Comparison of ENCODE assay signal across 10 cellular contexts in genomic region chr16:29662729-29663019, GRCh38. TPM values are rescaled to one million over a fixed set of nuclear protein-coding genes. Genes with fewer than 3 reads are reported as not detected.
A peak's percentile ranks its signal among the peaks of the same experiment; 100 is the strongest.
DNase-seq lines count a peak whose midpoint lies in the region; ATAC-seq and TF ChIP-seq lines count a peak whose summit lies in the region.
"Had no signal": no experiment of that assay in that cellular context is flagged by ENCODE, and none has a peak within 500 bp of the region (broad histone marks: within the 10 kb centered on the region; RNA-seq: fewer than 3 reads in every experiment).

No MANE protein-coding gene starts in this region.

- no peaks in the 10 kb centered on the region for H3K9me3 ChIP-seq in CD8-positive, alpha-beta memory T cell (ENCODE audit: low read length)
- no peaks in the 10 kb centered on the region for H3K9me3 ChIP-seq in Caco-2
- no peaks in the 10 kb centered on the region for H3K9me3 ChIP-seq in PC-9 (ENCODE audit: insufficient read depth, low read depth)

- H4K20me1 ChIP-seq in PC-9 (ENCODE audit: insufficient read depth), result no peaks in the 10 kb centered on the region

- H3K27ac Mint-ChIP-seq in CD8-positive, alpha-beta memory T cell, result peak overlapping the region; percentile 91 to 99 (median 98)
- peak overlapping the region in 5 of 6 donors; percentile 19 to 96 (median 54) for H3K27ac Mint-ChIP-seq in naive B cell
- H3K27ac Mint-ChIP-seq in Caco-2 (ENCODE audit: unreplicated experiment), result no peak overlapping the region

- intact Hi-C loops in Caco-2 (cut with micrococcal nuclease; ENCODE audit: unreplicated experiment), result no loop called here
- intact Hi-C loops in PC-9 (cut with micrococcal nuclease; ENCODE audit: unreplicated experiment), result no loop called here

- no peaks in the 10 kb centered on the region for H3K36me3 ChIP-seq in CD8-positive, alpha-beta memory T cell (ENCODE audit: insufficient read depth, low read length)
- H3K36me3 ChIP-seq in Caco-2 (ENCODE audit: control insufficient read depth, insufficient read depth, low read length) (no peaks in the 10 kb centered on the region), PC-9 (ENCODE audit: low read depth) (no peaks in the 10 kb centered on the region)

- peaks cover 10 to 43% (median 18%) of the 10 kb centered on the region in 3 donors for H3K36me3 Mint-ChIP-seq in CD8-positive, alpha-beta memory T cell
- H3K36me3 Mint-ChIP-seq in naive B cell (no peaks in the 10 kb centered on the region), Caco-2 (ENCODE audit: insufficient read depth, unreplicated experiment) (no peaks in the 10 kb centered on the region)

- H3K4me3 Mint-ChIP-seq in CD8-positive, alpha-beta memory T cell, result peak overlapping the region; percentile 98 to 100 (median 99)
- peak overlapping the region; percentile 4 to 85 (median 76) for H3K4me3 Mint-ChIP-seq in naive B cell
- H3K4me3 Mint-ChIP-seq in Caco-2 (ENCODE audit: unreplicated experiment), result no peak overlapping the region

- H3K4me3 ChIP-seq in CD8-positive, alpha-beta memory T cell (ENCODE audit: low read length), result peak overlapping the region; percentile 83
- H3K4me3 ChIP-seq in Caco-2 (ENCODE audit: low read depth, low read length) (no peak overlapping the region), PC-9 (no peak overlapping the region)

- BruUV-seq in Caco-2 (replicated peaks; lab: Mats Ljungman, UMichigan), result no TSS peak
- BruUV-seq in PC-9 (replicated peaks; lab: Mats Ljungman, UMichigan), result no TSS peak

- CTCF ChIA-PET in CD8-positive, alpha-beta memory T cell (lab: Charles Lee), result interaction anchor here (0.6 to 1.3 kb wide), 3 partner anchors 51 to 664 kb away, joined by 3 read pairs; no protein-coding TSS in a partner anchor
- CTCF ChIA-PET in Caco-2 (lab: Charles Lee) (no interaction called here), PC-9 (lab: Charles Lee) (no interaction called here)

- no peak overlapping the region for H3K4me2 ChIP-seq in PC-9

- H3K4me1 Mint-ChIP-seq in CD8-positive, alpha-beta memory T cell, result peaks cover 55 to 64% (median 59%) of the 10 kb centered on the region in 3 donors
- H3K4me1 Mint-ChIP-seq in naive B cell (peaks cover 45 to 60% (median 58%) of the 10 kb centered on the region in 3 donors), Caco-2 (ENCODE audit: low read depth, unreplicated experiment) (peaks cover 15% of the 10 kb centered on the region)

- TF ChIP-seq CTCF in Caco-2 (IDR thresholded peaks at IDR 0.05; ENCODE audit: insufficient read depth in 1 of 2, low read depth in 1 of 2, low read length in 1 of 2, severe bottlenecking in 1 of 2, unreplicated experiment in 1 of 2), result no peak
- no peak for TF ChIP-seq CTCF in PC-9 (conservative IDR thresholded peaks at IDR 0.05)

- DNase-seq in CD8-positive, alpha-beta memory T cell, result peak; percentile 38 to 77 (median 63)
- peak; percentile 49 to 54 for DNase-seq in activated CD4-positive, alpha-beta T cell treated with anti-CD3 and anti-CD28 coated beads, Interleukin-2, amount 50 U/mL, for 48 hours
- DNase-seq in naive B cell, result no peak
- no peak for DNase-seq in Caco-2
- DNase-seq in EL, result no peak
- DNase-seq in PC-9, result no peak
- DNase-seq: NCI-H1417, SW 1271 had no signal

- H2AFZ ChIP-seq in PC-9, result no peak overlapping the region

- peaks cover 0 to 4% (median 0%) of the 10 kb centered on the region in 5 donors for H3K9me3 Mint-ChIP-seq in CD8-positive, alpha-beta memory T cell
- H3K9me3 Mint-ChIP-seq in naive B cell, result no peaks in the 10 kb centered on the region
- H3K9me3 Mint-ChIP-seq in Caco-2 (ENCODE audit: unreplicated experiment), result no peaks in the 10 kb centered on the region

- ATAC-seq in HG02759 (IDR thresholded peaks at IDR 0.05; ENCODE audit: unreplicated experiment) (peak; percentile 34), naive B cell (ENCODE audit: low read depth in 2 of 2) (no peak), GM19035 (IDR thresholded peaks at IDR 0.05; ENCODE audit: unreplicated experiment) (no peak)

- H3K79me2 ChIP-seq in PC-9 (ENCODE audit: low read depth), result no peaks in the 10 kb centered on the region

- no peaks in the 10 kb centered on the region; the same call in 1 of the 2 replicates for H3F3A ChIP-seq in PC-9 (ENCODE audit: insufficient read depth, low read depth)

- H3K27me3 ChIP-seq in CD8-positive, alpha-beta memory T cell (ENCODE audit: insufficient read depth, low read length, poor library complexity, severe bottlenecking), result no peaks in the 10 kb centered on the region
- H3K27me3 ChIP-seq in Caco-2 (replicated peaks; ENCODE audit: control insufficient read depth, insufficient read depth, low read length), result no peaks in the 10 kb centered on the region
- no peaks in the 10 kb centered on the region for H3K27me3 ChIP-seq in PC-9 (ENCODE audit: insufficient read depth, low read depth)

- peaks cover 0 to 9% of the 10 kb centered on the region in 2 donors for H3K27me3 Mint-ChIP-seq in CD8-positive, alpha-beta memory T cell
- H3K27me3 Mint-ChIP-seq in naive B cell (no peaks in the 10 kb centered on the region), Caco-2 (ENCODE audit: insufficient read depth, unreplicated experiment) (no peaks in the 10 kb centered on the region)

- POLR2A ChIA-PET in CD8-positive, alpha-beta memory T cell (lab: Charles Lee), result no interaction called here
- POLR2A ChIA-PET in Caco-2 (lab: Charles Lee), result no interaction called here
- POLR2A ChIA-PET in PC-9 (lab: Charles Lee; ENCODE audit: unreplicated experiment), result no interaction called here

- H3K27ac ChIP-seq in CD8-positive, alpha-beta memory T cell (ENCODE audit: low read depth, low read length), result peak overlapping the region; percentile 77
- H3K27ac ChIP-seq in PC-9, result no peak overlapping the region

- H3K9me2 ChIP-seq in PC-9 (ENCODE audit: insufficient read depth), result no peaks in the 10 kb centered on the region

- peaks cover 38% of the 10 kb centered on the region for H3K4me1 ChIP-seq in CD8-positive, alpha-beta memory T cell (ENCODE audit: insufficient read depth, low read length)
- H3K4me1 ChIP-seq in Caco-2, result peaks cover 5% of the 10 kb centered on the region; the same call in 1 of the 2 replicates
- H3K4me1 ChIP-seq in PC-9 (replicated peaks; ENCODE audit: insufficient read depth), result no peaks in the 10 kb centered on the region

RNA-seq across cellular contexts. Expression of gene SPN, which starts 0.4 kb away (rescaled TPM):
- total RNA-seq in CD8-positive, alpha-beta memory T cell, result 100 to 1,000 TPM; 136 to 144 TPM
- polyA plus RNA-seq in CD8-positive, alpha-beta memory T cell, result 255 TPM
- 1 to 10 TPM in 5 of 6 donors, not detected in 1; 2.0 to 3.3 (median 2.4) TPM for polyA plus RNA-seq in naive B cell (ENCODE audit: low read depth in 6 of 6)
- total RNA-seq in Caco-2 (2022), result not detected in 2 replicates
- total RNA-seq in PC-9 (2021), result 0.15 and 0.17 TPM in 2 replicates

RNA-seq across cellular contexts. Expression of gene QPRT, which starts 16.3 kb away (rescaled TPM):
- 1 to 10 TPM; 3.0 to 3.5 TPM for total RNA-seq in CD8-positive, alpha-beta memory T cell
- 0.74 TPM for polyA plus RNA-seq in CD8-positive, alpha-beta memory T cell
- polyA plus RNA-seq in naive B cell (ENCODE audit: low read depth in 6 of 6), result not detected
- 176 and 178 TPM in 2 replicates for total RNA-seq in Caco-2 (2022)
- 247 and 310 TPM in 2 replicates for total RNA-seq in PC-9 (2021)

Comparison
In these comparisons a context has a peak if more than half of its experiments do, and no peak if none do; other contexts are left out.
1. DNase-seq: peak in CD8-positive, alpha-beta memory T cell (5 of 5) and activated CD4-positive, alpha-beta T cell treated with anti-CD3 and anti-CD28 coated beads, Interleukin-2, amount 50 U/mL, for 48 hours (2 of 2); none in naive B cell (single experiment), Caco-2 (0 of 2), EL (single experiment) and PC-9 (0 of 2).
2. RNA of gene SPN, which starts 0.4 kb away (total RNA-seq): 136 to 144 TPM in CD8-positive, alpha-beta memory T cell; 0.15 to 0.17 TPM in PC-9 and not detected in Caco-2; every median in the first group is over 100 times any median in the second.
3. RNA of gene QPRT, which starts 16.3 kb away (total RNA-seq): 247 to 310 TPM in PC-9 and 176 to 178 TPM in Caco-2; 3.0 to 3.5 TPM in CD8-positive, alpha-beta memory T cell; every median in the first group is over 10 times any median in the second.